32 cellular contexts compared by ENCODE assay signal in the genomic region with DNA sequence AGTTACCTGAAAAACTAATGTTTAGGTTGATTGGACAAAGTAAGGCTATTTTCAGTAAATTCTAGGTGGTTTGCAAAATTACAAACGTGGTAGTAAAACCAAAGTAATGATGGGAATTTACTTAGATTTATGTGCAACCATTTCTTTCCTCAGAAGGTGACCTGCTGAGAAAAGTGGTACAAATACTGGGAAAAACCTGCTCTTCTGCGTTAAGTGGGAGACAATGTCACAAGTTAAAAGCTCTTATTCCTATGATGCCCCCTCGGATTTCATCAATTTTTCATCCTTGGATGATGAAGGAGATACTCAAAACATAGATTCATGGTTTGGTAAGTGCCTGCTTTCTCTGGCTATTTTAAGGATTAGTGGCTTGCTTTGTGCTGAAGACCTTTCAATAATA.
"Had no signal": no experiment of that assay in that cellular context is flagged by ENCODE, and none has a peak within 500 bp of the region (broad histone marks: within the 10 kb centered on the region; RNA-seq: fewer than 3 reads in every experiment).

No MANE protein-coding gene starts in this region.

- ATAC-seq: activated CD4-positive, CD25-positive, alpha-beta regulatory T cell treated with anti-CD3 and anti-CD28 coated beads, Interleukin-2, amount 50 U/mL, for 24 hours; activated CD8-positive, alpha-beta T cell treated with anti-CD3 and anti-CD28 coated beads for 36 hours; activated T-cell treated with anti-CD3 and anti-CD28 coated beads, Interleukin-2, amount 50 U/mL, for 4 hours; activated T-helper 17 cell treated with anti-CD3 and anti-CD28 coated beads, Interleukin-2, amount 50 U/mL, for 72 hours; effector memory CD8-positive, alpha-beta T cell; foreskin keratinocyte; gastrocnemius medialis; heart left ventricle; T-helper 17 cell had no signal

- H3K4me1 Mint-ChIP-seq: activated B cell treated with CpG ODN at 0.5 μM for 24 hours; activated T-helper 17 cell treated with anti-CD3 and anti-CD28 coated beads, Interleukin-2, amount 50 U/mL, for 72 hours; central memory CD8-positive, alpha-beta T cell had no signal

- H3K27ac Mint-ChIP-seq: activated B cell treated with CpG ODN at 0.5 μM for 24 hours; activated CD8-positive, alpha-beta T cell treated with anti-CD3 and anti-CD28 coated beads for 36 hours; activated naive CD8-positive, alpha-beta T cell; activated T-helper 17 cell treated with anti-CD3 and anti-CD28 coated beads, Interleukin-2, amount 50 U/mL, for 72 hours; effector memory CD8-positive, alpha-beta T cell; T-helper 17 cell; T-helper 2 cell treated with Interferon-gamma antibody and Interleukin-4, amounts not matched to agents 5 μg/mL and 100 μg/mL, for 36 hours had no signal

- H3K4me3 Mint-ChIP-seq: activated B cell treated with CpG ODN at 0.5 μM for 24 hours; activated CD8-positive, alpha-beta T cell treated with anti-CD3 and anti-CD28 coated beads for 36 hours; activated naive CD8-positive, alpha-beta T cell; activated T-cell treated with anti-CD3 and anti-CD28 coated beads, Interleukin-2, amount 50 U/mL, for 4 hours; activated T-helper 17 cell treated with anti-CD3 and anti-CD28 coated beads, Interleukin-2, amount 50 U/mL, for 72 hours; central memory CD8-positive, alpha-beta T cell; effector memory CD8-positive, alpha-beta T cell; T-helper 17 cell; T-helper 2 cell treated with Interferon-gamma antibody and Interleukin-4, amounts not matched to agents 5 μg/mL and 100 μg/mL, for 36 hours had no signal

- H3K27me3 ChIP-seq: brain microvascular endothelial cell, esophagus muscularis mucosa, foreskin keratinocyte, gastrocnemius medialis, heart left ventricle had no signal

- H3K36me3 Mint-ChIP-seq: activated naive CD8-positive, alpha-beta T cell had no signal

- DNase-seq: activated B cell treated with CpG ODN at 0.5 μM for 24 hours; activated CD4-positive, alpha-beta T cell treated with anti-CD3 and anti-CD28 coated beads for 48 hours; activated CD4-positive, alpha-beta T cell treated with anti-CD3 and anti-CD28 coated beads, Interleukin-2, amount 50 U/mL, for 1 hour; activated CD4-positive, alpha-beta T cell treated with anti-CD3 and anti-CD28 coated beads, Interleukin-2, amount 50 U/mL, for 48 hours; activated CD8-positive, alpha-beta memory T cell treated with anti-CD3 and anti-CD28 coated beads for 24 hours; activated CD8-positive, alpha-beta T cell treated with anti-CD3 and anti-CD28 coated beads for 36 hours; activated effector memory CD4-positive, alpha-beta T cell treated with Interleukin-2 at 50 U/mL for 16 hours; activated gamma-delta T cell treated with Interleukin-2 at 50 U/mL for 16 hours; activated naive CD4-positive, alpha-beta T cell treated with anti-CD3 and anti-CD28 coated beads, Interleukin-2, amount 50 U/mL, for 16 hours; activated naive CD4-positive, alpha-beta T cell treated with Interleukin-2 at 50 U/mL for 16 hours; activated T-cell treated with anti-CD3 and anti-CD28 coated beads, Interleukin-2, amount 50 U/mL, for 4 hours; amniotic stem cell; anterior cingulate cortex; brain microvascular endothelial cell; cortex of kidney; dermis blood vessel endothelial cell; effector CD4-positive, alpha-beta T cell; effector memory CD8-positive, alpha-beta T cell; erythroblast; foreskin keratinocyte; gastrocnemius medialis; glutamatergic neuron; heart left ventricle; T-helper 17 cell; T1000; WERI-Rb-1 had no signal

- H3K4me3 ChIP-seq: esophagus muscularis mucosa, gastrocnemius medialis, heart left ventricle had no signal

- H3K9me3 Mint-ChIP-seq: activated B cell treated with CpG ODN at 0.5 μM for 24 hours; activated CD8-positive, alpha-beta T cell treated with anti-CD3 and anti-CD28 coated beads for 36 hours; activated T-cell treated with anti-CD3 and anti-CD28 coated beads, Interleukin-2, amount 50 U/mL, for 4 hours; activated T-helper 17 cell treated with anti-CD3 and anti-CD28 coated beads, Interleukin-2, amount 50 U/mL, for 72 hours; central memory CD8-positive, alpha-beta T cell; effector memory CD8-positive, alpha-beta T cell; T-helper 2 cell treated with Interferon-gamma antibody and Interleukin-4, amounts not matched to agents 5 μg/mL and 100 μg/mL, for 36 hours had no signal

- H3K9me3 ChIP-seq: esophagus muscularis mucosa, gastrocnemius medialis, heart left ventricle had no signal

- H3K4me1 ChIP-seq: esophagus muscularis mucosa, foreskin keratinocyte, gastrocnemius medialis, heart left ventricle had no signal

- H3K36me3 ChIP-seq: brain microvascular endothelial cell, esophagus muscularis mucosa, gastrocnemius medialis had no signal

- H3K27ac ChIP-seq: brain microvascular endothelial cell, esophagus muscularis mucosa, foreskin keratinocyte, gastrocnemius medialis, heart left ventricle, WERI-Rb-1 had no signal

- H3K27me3 Mint-ChIP-seq: activated B cell treated with CpG ODN at 0.5 μM for 24 hours; activated CD8-positive, alpha-beta T cell treated with anti-CD3 and anti-CD28 coated beads for 36 hours; activated naive CD8-positive, alpha-beta T cell; activated T-helper 17 cell treated with anti-CD3 and anti-CD28 coated beads, Interleukin-2, amount 50 U/mL, for 72 hours; central memory CD8-positive, alpha-beta T cell; effector memory CD8-positive, alpha-beta T cell; T-helper 17 cell had no signal
